ENCODE assay signal across 1 cellular context in genomic region chr6:41577356-41577864, GRCh38.
TF ChIP-seq lines count a peak whose summit lies in the region.

No MANE protein-coding gene starts in this region.

TF ChIP-seq in HepG2, 621 proteins besides CTCF, POLR2A, EP300 and RAD21 (continued from another document):
- TF ChIP-seq ZNF609 (CRISPR knock-in tag; IDR thresholded peaks at IDR 0.05; ENCODE audit: borderline replicate concordance) = no peak
- TF ChIP-seq MTERF4 (CRISPR knock-in tag; IDR thresholded peaks at IDR 0.05) = 0 out of 2 replicates have a peak, but pooled peaks have one; percentile 42
- TF ChIP-seq ZNF276 (CRISPR knock-in tag; IDR thresholded peaks at IDR 0.05; ENCODE audit: low read depth) = no peak
- TF ChIP-seq ZNF629 (CRISPR knock-in tag; conservative IDR thresholded peaks at IDR 0.05) = peak; percentile 98
- TF ChIP-seq ZNF713 (CRISPR knock-in tag; IDR thresholded peaks at IDR 0.05) = no peak
- no peak for TF ChIP-seq ZNF879 (CRISPR knock-in tag; IDR thresholded peaks at IDR 0.05)
- no peak for TF ChIP-seq ZSCAN31 (CRISPR knock-in tag; IDR thresholded peaks at IDR 0.05; ENCODE audit: low read depth)
- no peak for TF ChIP-seq ATF1 (CRISPR knock-in tag; IDR thresholded peaks at IDR 0.05)
- peak; percentile 6; the same call in 1 of the 2 replicates for TF ChIP-seq ARHGAP35 (CRISPR knock-in tag; IDR thresholded peaks at IDR 0.05; ENCODE audit: borderline replicate concordance)
- no peak for TF ChIP-seq NFRKB (IDR thresholded peaks at IDR 0.05)
- no peak for TF ChIP-seq DPF2 (CRISPR knock-in tag; IDR thresholded peaks at IDR 0.05; ENCODE audit: borderline replicate concordance, low read depth)
- TF ChIP-seq, protein P1, sequence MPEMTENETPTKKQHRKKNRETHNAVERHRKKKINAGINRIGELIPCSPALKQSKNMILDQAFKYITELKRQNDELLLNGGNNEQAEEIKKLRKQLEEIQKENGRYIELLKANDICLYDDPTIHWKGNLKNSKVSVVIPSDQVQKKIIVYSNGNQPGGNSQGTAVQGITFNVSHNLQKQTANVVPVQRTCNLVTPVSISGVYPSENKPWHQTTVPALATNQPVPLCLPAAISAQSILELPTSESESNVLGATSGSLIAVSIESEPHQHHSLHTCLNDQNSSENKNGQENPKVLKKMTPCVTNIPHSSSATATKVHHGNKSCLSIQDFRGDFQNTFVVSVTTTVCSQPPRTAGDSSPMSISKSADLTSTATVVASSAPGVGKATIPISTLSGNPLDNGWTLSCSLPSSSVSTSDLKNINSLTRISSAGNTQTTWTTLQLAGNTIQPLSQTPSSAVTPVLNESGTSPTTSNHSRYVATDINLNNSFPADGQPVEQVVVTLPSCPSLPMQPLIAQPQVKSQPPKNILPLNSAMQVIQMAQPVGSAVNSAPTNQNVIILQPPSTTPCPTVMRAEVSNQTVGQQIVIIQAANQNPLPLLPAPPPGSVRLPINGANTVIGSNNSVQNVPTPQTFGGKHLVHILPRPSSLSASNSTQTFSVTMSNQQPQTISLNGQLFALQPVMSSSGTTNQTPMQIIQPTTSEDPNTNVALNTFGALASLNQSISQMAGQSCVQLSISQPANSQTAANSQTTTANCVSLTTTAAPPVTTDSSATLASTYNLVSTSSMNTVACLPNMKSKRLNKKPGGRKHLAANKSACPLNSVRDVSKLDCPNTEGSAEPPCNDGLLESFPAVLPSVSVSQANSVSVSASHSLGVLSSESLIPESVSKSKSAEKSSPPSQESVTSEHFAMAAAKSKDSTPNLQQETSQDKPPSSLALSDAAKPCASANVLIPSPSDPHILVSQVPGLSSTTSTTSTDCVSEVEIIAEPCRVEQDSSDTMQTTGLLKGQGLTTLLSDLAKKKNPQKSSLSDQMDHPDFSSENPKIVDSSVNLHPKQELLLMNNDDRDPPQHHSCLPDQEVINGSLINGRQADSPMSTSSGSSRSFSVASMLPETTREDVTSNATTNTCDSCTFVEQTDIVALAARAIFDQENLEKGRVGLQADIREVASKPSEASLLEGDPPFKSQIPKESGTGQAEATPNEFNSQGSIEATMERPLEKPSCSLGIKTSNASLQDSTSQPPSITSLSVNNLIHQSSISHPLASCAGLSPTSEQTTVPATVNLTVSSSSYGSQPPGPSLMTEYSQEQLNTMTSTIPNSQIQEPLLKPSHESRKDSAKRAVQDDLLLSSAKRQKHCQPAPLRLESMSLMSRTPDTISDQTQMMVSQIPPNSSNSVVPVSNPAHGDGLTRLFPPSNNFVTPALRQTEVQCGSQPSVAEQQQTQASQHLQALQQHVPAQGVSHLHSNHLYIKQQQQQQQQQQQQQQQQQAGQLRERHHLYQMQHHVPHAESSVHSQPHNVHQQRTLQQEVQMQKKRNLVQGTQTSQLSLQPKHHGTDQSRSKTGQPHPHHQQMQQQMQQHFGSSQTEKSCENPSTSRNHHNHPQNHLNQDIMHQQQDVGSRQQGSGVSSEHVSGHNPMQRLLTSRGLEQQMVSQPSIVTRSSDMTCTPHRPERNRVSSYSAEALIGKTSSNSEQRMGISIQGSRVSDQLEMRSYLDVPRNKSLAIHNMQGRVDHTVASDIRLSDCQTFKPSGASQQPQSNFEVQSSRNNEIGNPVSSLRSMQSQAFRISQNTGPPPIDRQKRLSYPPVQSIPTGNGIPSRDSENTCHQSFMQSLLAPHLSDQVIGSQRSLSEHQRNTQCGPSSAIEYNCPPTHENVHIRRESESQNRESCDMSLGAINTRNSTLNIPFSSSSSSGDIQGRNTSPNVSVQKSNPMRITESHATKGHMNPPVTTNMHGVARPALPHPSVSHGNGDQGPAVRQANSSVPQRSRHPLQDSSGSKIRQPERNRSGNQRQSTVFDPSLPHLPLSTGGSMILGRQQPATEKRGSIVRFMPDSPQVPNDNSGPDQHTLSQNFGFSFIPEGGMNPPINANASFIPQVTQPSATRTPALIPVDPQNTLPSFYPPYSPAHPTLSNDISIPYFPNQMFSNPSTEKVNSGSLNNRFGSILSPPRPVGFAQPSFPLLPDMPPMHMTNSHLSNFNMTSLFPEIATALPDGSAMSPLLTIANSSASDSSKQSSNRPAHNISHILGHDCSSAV (CRISPR knock-in tag; IDR thresholded peaks at IDR 0.05; ENCODE audit: borderline replicate concordance) = no peak
- no peak for TF ChIP-seq NFKB2 (CRISPR knock-in tag; IDR thresholded peaks at IDR 0.05; ENCODE audit: borderline replicate concordance)
- TF ChIP-seq ERF (CRISPR knock-in tag; IDR thresholded peaks at IDR 0.05) = no peak
- TF ChIP-seq TARDBP (CRISPR knock-in tag; IDR thresholded peaks at IDR 0.05) = no peak
- no peak for TF ChIP-seq ZNF75D (CRISPR knock-in tag; IDR thresholded peaks at IDR 0.05; ENCODE audit: borderline replicate concordance)
- no peak for TF ChIP-seq ZNF296 (CRISPR knock-in tag; conservative IDR thresholded peaks at IDR 0.05)
- no peak for TF ChIP-seq MXD4 (CRISPR knock-in tag; IDR thresholded peaks at IDR 0.05)
- TF ChIP-seq FOXK2 (IDR thresholded peaks at IDR 0.05) = no peak
- no peak for TF ChIP-seq JUN (CRISPR knock-in tag; IDR thresholded peaks at IDR 0.05)
- TF ChIP-seq KDM1A (CRISPR knock-in tag; IDR thresholded peaks at IDR 0.05) = peak; percentile 95
- TF ChIP-seq ZFP90 (CRISPR knock-in tag; IDR thresholded peaks at IDR 0.05; ENCODE audit: borderline replicate concordance) = 0 out of 2 replicates have a peak, but pooled peaks have one; percentile 13
- no peak for TF ChIP-seq RORA (CRISPR knock-in tag; IDR thresholded peaks at IDR 0.05)
- TF ChIP-seq ZNF790 (CRISPR knock-in tag; IDR thresholded peaks at IDR 0.05; ENCODE audit: borderline replicate concordance) = no peak
- TF ChIP-seq GABPA (IDR thresholded peaks at IDR 0.05; ENCODE audit: low read depth, low read length) = no peak
- TF ChIP-seq GABPA (CRISPR knock-in tag; IDR thresholded peaks at IDR 0.05; ENCODE audit: low read depth) = no peak
- no peak for TF ChIP-seq MEIS2 (CRISPR knock-in tag; IDR thresholded peaks at IDR 0.05)
- TF ChIP-seq, protein P2, sequence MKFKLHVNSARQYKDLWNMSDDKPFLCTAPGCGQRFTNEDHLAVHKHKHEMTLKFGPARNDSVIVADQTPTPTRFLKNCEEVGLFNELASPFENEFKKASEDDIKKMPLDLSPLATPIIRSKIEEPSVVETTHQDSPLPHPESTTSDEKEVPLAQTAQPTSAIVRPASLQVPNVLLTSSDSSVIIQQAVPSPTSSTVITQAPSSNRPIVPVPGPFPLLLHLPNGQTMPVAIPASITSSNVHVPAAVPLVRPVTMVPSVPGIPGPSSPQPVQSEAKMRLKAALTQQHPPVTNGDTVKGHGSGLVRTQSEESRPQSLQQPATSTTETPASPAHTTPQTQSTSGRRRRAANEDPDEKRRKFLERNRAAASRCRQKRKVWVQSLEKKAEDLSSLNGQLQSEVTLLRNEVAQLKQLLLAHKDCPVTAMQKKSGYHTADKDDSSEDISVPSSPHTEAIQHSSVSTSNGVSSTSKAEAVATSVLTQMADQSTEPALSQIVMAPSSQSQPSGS (CRISPR knock-in tag; IDR thresholded peaks at IDR 0.05) = no peak
- TF ChIP-seq KLF13 (CRISPR knock-in tag; IDR thresholded peaks at IDR 0.05) = no peak
- TF ChIP-seq STAT5B (CRISPR knock-in tag; IDR thresholded peaks at IDR 0.05) = no peak
- TF ChIP-seq HMGA1 (CRISPR knock-in tag; conservative IDR thresholded peaks at IDR 0.05) = no peak
- TF ChIP-seq SP1 (IDR thresholded peaks at IDR 0.05) = no peak
- no peak for TF ChIP-seq SP1 (CRISPR knock-in tag; IDR thresholded peaks at IDR 0.05)
- peak; percentile 2 for TF ChIP-seq ZEB1 (IDR thresholded peaks at IDR 0.05; ENCODE audit: insufficient replicate concordance, low read depth)
- no peak for TF ChIP-seq ZNF772 (CRISPR knock-in tag; IDR thresholded peaks at IDR 0.05)
- 0 out of 2 replicates have a peak, but pooled peaks have one; percentile 58 for TF ChIP-seq ZSCAN20 (CRISPR knock-in tag; IDR thresholded peaks at IDR 0.05; ENCODE audit: borderline replicate concordance)
- no peak for TF ChIP-seq ZC3H4 (CRISPR knock-in tag; IDR thresholded peaks at IDR 0.05; ENCODE audit: borderline replicate concordance)
- no peak for TF ChIP-seq ZNF841 (CRISPR knock-in tag; IDR thresholded peaks at IDR 0.05; ENCODE audit: borderline replicate concordance)
- TF ChIP-seq JUNB (CRISPR knock-in tag; IDR thresholded peaks at IDR 0.05; ENCODE audit: borderline replicate concordance) = no peak
- no peak for TF ChIP-seq ZBTB3 (CRISPR knock-in tag; IDR thresholded peaks at IDR 0.05; ENCODE audit: borderline replicate concordance, low read depth)
- TF ChIP-seq ZNF180 (CRISPR knock-in tag; IDR thresholded peaks at IDR 0.05; ENCODE audit: borderline replicate concordance, low read depth) = 0 out of 2 replicates have a peak, but pooled peaks have one; percentile 4
- peak; percentile 95 for TF ChIP-seq ZMYM3 (CRISPR knock-in tag; IDR thresholded peaks at IDR 0.05)
- TF ChIP-seq ZNF619 (CRISPR knock-in tag; IDR thresholded peaks at IDR 0.05) = no peak
- TF ChIP-seq AGO2 (optimal IDR thresholded peaks at IDR 0.05; ENCODE audit: low read depth, low read length) = no peak
- TF ChIP-seq ZNF547 (CRISPR knock-in tag; IDR thresholded peaks at IDR 0.05) = peak; percentile 5; the same call in 1 of the 2 replicates
- no peak for TF ChIP-seq ZNF7 (CRISPR knock-in tag; IDR thresholded peaks at IDR 0.05)
- TF ChIP-seq MAF1 (CRISPR knock-in tag; IDR thresholded peaks at IDR 0.05; ENCODE audit: borderline replicate concordance) = 0 out of 2 replicates have a peak, but pooled peaks have one; percentile 26
- TF ChIP-seq MZF1 (CRISPR knock-in tag; IDR thresholded peaks at IDR 0.05; ENCODE audit: borderline replicate concordance) = peak; percentile 47; the same call in 1 of the 2 replicates
